14 cellular contexts compared by ENCODE assay signal in the genomic region with DNA sequence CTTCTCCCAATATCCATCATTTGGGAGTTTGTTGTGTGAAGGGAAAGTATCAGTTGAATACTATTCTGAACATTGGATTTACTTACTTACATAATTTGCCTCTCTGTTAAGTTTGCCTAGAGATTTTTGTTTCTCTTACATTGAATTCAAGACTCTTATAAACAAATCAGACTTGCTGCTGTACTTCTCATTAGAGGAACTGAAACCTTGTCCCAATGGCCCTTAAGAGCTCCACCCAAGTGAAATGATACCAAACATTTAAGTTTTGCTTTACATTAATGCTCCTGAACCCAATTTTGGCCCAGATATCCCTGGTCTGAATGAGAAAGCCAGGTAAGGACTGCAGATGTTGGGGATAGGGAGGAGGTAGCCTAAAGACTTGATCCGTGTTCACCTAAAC.
A peak's percentile ranks its signal among the peaks of the same experiment; 100 is the strongest.
DNase-seq lines count a peak whose midpoint lies in the region; ATAC-seq and TF ChIP-seq lines count a peak whose summit lies in the region.
"Had no signal": no experiment of that assay in that cellular context is flagged by ENCODE, and none has a peak within 500 bp of the region (broad histone marks: within the 10 kb centered on the region; RNA-seq: fewer than 3 reads in every experiment).

No MANE protein-coding gene starts in this region.

- H4K20me1 ChIP-seq in OCI-LY3 (ENCODE audit: insufficient read depth, low read length): no peaks in the 10 kb centered on the region

- no peak for TF ChIP-seq CTCF in OCI-LY3 (IDR thresholded peaks at IDR 0.05; ENCODE audit: low read depth, low read length)

- H3K9ac ChIP-seq in OCI-LY3 (ENCODE audit: low read length): no peak overlapping the region

- H3K79me2 ChIP-seq in OCI-LY3 (ENCODE audit: low read length): no peaks in the 10 kb centered on the region

- peaks cover 13% of the 10 kb centered on the region for H3K4me1 ChIP-seq in OCI-LY3 (ENCODE audit: low read length)
- H3K4me1 ChIP-seq: vagina had no signal

- 0 out of 2 replicates have a peak overlapping the region, but pooled peaks have one; percentile 3 for H2AFZ ChIP-seq in OCI-LY3 (ENCODE audit: low read depth, low read length)

- ATAC-seq in GM18868 (IDR thresholded peaks at IDR 0.05; ENCODE audit: unreplicated experiment): peak; percentile 60
- ATAC-seq in GM21576 (IDR thresholded peaks at IDR 0.05; ENCODE audit: unreplicated experiment): peak; percentile 54
- ATAC-seq in HG03135 (IDR thresholded peaks at IDR 0.05; ENCODE audit: unreplicated experiment): peak; percentile 59
- ATAC-seq: PC-3, T-helper 17 cell had no signal

- no peak for DNase-seq in midbrain (lab: John Stamatoyannopoulos, UW)
- no peak for DNase-seq in SKM-1 treated with dmso at 0.1 percent for 144 hours (lab: John Stamatoyannopoulos, UW; ENCODE audit: unreplicated experiment)
- DNase-seq in substantia nigra (lab: John Stamatoyannopoulos, UW): no peak
- no peak for DNase-seq in NCI-H82 treated with DMSO at 0.1 percent for 48 hours (lab: John Stamatoyannopoulos, UW; ENCODE audit: unreplicated experiment)
- DNase-seq: CD4-positive, CD25-positive, alpha-beta regulatory T cell; cortex of kidney; NCI-H2081 treated with DMSO at 0.1 percent for 48 hours; PC-3; T-helper 17 cell had no signal

- no peak overlapping the region; the same call in 1 of the 2 replicates for H3K4me2 ChIP-seq in OCI-LY3 (ENCODE audit: low read length)

- no peaks in the 10 kb centered on the region for H3K27me3 ChIP-seq in OCI-LY3 (ENCODE audit: low read depth, low read length)
- H3K27me3 ChIP-seq: vagina had no signal

- H3K36me3 ChIP-seq in OCI-LY3 (replicated peaks; ENCODE audit: low read depth, low read length): no peaks in the 10 kb centered on the region
- H3K36me3 ChIP-seq: vagina had no signal

- H3K4me3 ChIP-seq in OCI-LY3 (ENCODE audit: low read length): no peak overlapping the region
- H3K4me3 ChIP-seq: vagina had no signal

- no peaks in the 10 kb centered on the region for H3K9me3 ChIP-seq in OCI-LY3 (ENCODE audit: insufficient read depth, low read length)
- H3K9me3 ChIP-seq: vagina had no signal

- H3K27ac ChIP-seq in OCI-LY3 (ENCODE audit: low read length): no peak overlapping the region
- no peak overlapping the region for H3K27ac ChIP-seq in substantia nigra (ENCODE audit: low read depth, low read length, poor library complexity, severe bottlenecking)
- H3K27ac ChIP-seq: vagina had no signal
